ENCODE assay signal across 8 cellular contexts in the genomic region with DNA sequence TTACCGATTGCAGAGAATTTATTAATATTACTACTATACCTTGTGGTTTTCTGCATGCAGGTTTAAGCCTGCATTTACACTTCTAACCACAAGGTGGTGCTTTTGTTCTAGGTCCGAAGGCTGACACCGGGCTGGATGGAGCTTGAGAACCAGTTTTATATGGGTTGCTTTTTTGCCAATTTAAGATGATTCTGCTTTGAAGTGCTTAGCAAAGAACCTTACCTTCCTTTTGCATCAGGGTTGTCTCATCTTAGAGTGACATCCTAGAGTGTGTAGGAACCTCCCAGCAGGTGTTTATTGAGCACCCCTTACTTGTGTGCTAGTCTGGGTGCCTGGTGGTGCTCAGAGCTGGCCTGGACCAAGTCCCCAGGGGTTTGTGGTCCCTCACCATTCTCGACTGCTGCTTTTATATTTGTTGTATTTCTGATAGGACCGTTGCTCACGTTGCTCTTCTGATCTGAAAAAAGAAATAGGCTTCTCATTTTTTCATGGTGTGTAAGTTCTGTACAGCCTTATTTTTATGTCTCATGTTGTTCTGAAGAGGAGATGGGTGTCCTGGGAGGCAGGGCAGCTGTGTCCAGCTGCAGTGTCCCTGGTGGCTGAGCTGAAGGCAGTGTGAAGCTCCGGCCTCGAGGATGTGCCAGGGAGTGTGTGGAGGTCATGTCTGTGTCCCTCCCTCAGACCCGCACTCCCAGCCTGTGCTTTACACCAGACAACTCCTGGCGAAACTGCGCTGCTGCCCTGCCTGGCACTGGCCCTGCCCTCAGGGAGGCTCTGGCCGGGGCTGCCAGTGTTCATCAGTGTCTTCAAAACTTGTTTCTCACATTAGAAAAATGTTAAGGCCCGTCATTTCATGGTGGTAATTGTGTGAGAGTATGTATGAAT. TPM values are rescaled to one million over a fixed set of nuclear protein-coding genes. Genes with fewer than 3 reads are reported as not detected.
DNase-seq lines count a peak whose midpoint lies in the region; ATAC-seq and TF ChIP-seq lines count a peak whose summit lies in the region.

No MANE protein-coding gene starts in this region.

- peaks cover 76% of the 10 kb centered on the region for H3K79me2 ChIP-seq in OCI-LY3 (ENCODE audit: low read length)

- no peak overlapping the region for H3K4me3 ChIP-seq in OCI-LY3 (ENCODE audit: low read length)
- no peak overlapping the region for H3K4me3 ChIP-seq in retinal pigment epithelial cell (ENCODE audit: low read length)

- peaks cover 2% of the 10 kb centered on the region for H3K9me3 Mint-ChIP-seq in activated naive CD8-positive, alpha-beta T cell treated with anti-CD3 and anti-CD28 coated beads for 36 hours

- peaks cover 15% of the 10 kb centered on the region for H3K36me3 Mint-ChIP-seq in activated naive CD8-positive, alpha-beta T cell treated with anti-CD3 and anti-CD28 coated beads for 36 hours

- ATAC-seq in GM19452 (IDR thresholded peaks at IDR 0.05; ENCODE audit: unreplicated experiment) (peak; percentile 75), left cardiac atrium (peak; percentile 44 to 54)

- peaks cover 32% of the 10 kb centered on the region for H3K4me1 Mint-ChIP-seq in activated naive CD8-positive, alpha-beta T cell treated with anti-CD3 and anti-CD28 coated beads for 36 hours

- peaks cover 3% of the 10 kb centered on the region for H3K36me3 ChIP-seq in OCI-LY3 (replicated peaks; ENCODE audit: low read depth, low read length)

- intact Hi-C loops in left cardiac atrium (cut with DNase I) = no loop called here

- peak; percentile 85 for DNase-seq in DMS 273 (lab: John Stamatoyannopoulos, UW; ENCODE audit: unreplicated experiment)
- DNase-seq in HT1080 (ENCODE audit: low read depth) = peak; percentile 46
- DNase-seq in activated naive CD8-positive, alpha-beta T cell treated with anti-CD3 and anti-CD28 coated beads for 36 hours = peak; percentile 16
- peak; percentile 35 for DNase-seq in left cardiac atrium
- peak; percentile 39 for DNase-seq in retinal pigment epithelial cell (ENCODE audit: low read depth)
- no peak for DNase-seq in 8988T

- no peaks in the 10 kb centered on the region for H3K9me3 ChIP-seq in OCI-LY3 (ENCODE audit: insufficient read depth, low read length)

- TF ChIP-seq CTCF in OCI-LY3 (IDR thresholded peaks at IDR 0.05; ENCODE audit: low read depth, low read length) = peak; percentile 91
- TF ChIP-seq CTCF in retinal pigment epithelial cell (conservative IDR thresholded peaks at IDR 0.05; ENCODE audit: low read depth, low read length) = peak; percentile 84

- H4K20me1 ChIP-seq in OCI-LY3 (ENCODE audit: insufficient read depth, low read length) = peaks cover 33% of the 10 kb centered on the region

- no peak overlapping the region for H3K27ac Mint-ChIP-seq in activated naive CD8-positive, alpha-beta T cell treated with anti-CD3 and anti-CD28 coated beads for 36 hours

- H2AFZ ChIP-seq in OCI-LY3 (ENCODE audit: low read depth, low read length) = no peak overlapping the region

- H3K4me3 Mint-ChIP-seq in activated naive CD8-positive, alpha-beta T cell treated with anti-CD3 and anti-CD28 coated beads for 36 hours = no peak overlapping the region

- H3K4me1 ChIP-seq in OCI-LY3 (ENCODE audit: low read length) = peaks cover 15% of the 10 kb centered on the region

- no peaks in the 10 kb centered on the region for H3K27me3 Mint-ChIP-seq in activated naive CD8-positive, alpha-beta T cell treated with anti-CD3 and anti-CD28 coated beads for 36 hours

- no peaks in the 10 kb centered on the region for H3K27me3 ChIP-seq in OCI-LY3 (ENCODE audit: low read depth, low read length)

- H3K27ac ChIP-seq in OCI-LY3 (ENCODE audit: low read length) = peak overlapping the region; percentile 23

- H3K9ac ChIP-seq in OCI-LY3 (ENCODE audit: low read length) = peak overlapping the region; percentile 29; the same call in 1 of the 2 replicates

- H3K4me2 ChIP-seq in OCI-LY3 (ENCODE audit: low read length) = peak overlapping the region; percentile 31

RNA-seq across cellular contexts. Expression of gene EHMT1, which starts 54.3 kb away (rescaled TPM):
- total RNA-seq in HT1080 (2014; rRNA removed; shearing (Covaris generic)) = 39.1 and 42.7 TPM in 2 replicates
- polyA plus RNA-seq in HT1080 (2015; cell fraction: cytosol; rRNA removed) = 31.5 and 36.2 TPM in 2 replicates
- polyA plus RNA-seq in HT1080 (2015; cell fraction: nucleus; rRNA removed) = 71.4 and 71.6 TPM in 2 replicates
- 10 to 100 TPM; 65.9 to 66.3 TPM for total RNA-seq in activated naive CD8-positive, alpha-beta T cell treated with anti-CD3 and anti-CD28 coated beads for 36 hours
- 10 to 100 TPM; 31.9 to 38.1 TPM for total RNA-seq in left cardiac atrium
